ENCODE assay signal across 8 cellular contexts in the genomic region with DNA sequence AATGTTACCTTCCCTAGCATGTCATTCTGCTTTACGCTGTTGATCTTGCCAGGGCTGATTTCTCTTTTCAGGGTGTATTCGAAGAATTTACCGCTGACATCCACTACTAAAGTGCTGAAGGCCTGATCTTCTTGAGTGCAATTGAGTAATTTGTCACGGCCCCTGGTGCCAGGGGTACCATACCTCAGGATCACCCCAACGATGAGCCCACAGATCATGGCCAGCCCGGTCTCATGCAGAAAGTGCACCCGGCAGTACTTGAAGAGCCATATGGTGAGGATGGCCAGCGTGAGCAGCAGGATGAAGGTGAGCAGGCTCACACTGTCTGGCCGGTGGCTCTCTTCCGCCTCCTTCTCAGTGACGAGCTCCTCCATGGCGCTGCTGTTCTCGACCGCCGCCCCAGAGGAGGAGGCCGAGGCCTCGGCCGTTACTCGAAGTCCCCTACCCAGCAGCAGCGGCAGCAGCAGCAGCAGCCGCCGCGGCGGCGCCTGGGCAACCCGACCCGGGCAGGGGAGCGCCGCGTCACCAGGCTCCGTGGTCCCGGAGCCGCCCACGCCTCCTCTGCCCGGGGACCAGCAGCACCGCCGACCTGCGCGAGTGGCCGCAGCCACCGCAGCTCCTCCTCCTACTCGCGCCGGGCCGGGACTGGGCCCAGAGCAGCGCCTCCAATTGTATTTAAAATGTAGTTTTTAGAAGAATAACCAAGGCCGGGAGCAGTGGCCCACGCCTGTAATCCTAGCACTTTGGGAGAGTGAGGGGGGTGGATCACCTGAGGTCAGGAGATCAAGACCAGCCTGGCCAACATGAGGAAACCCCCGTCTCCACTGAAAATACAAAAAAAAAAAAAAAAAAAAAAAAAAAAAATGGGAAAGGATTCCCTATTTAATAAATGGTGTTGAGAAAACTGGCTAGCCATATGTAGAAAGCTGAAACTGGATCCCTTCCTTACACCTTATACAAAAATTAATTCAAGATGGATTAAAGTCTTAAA. TPM values are rescaled to one million over a fixed set of nuclear protein-coding genes. Genes with fewer than 3 reads are reported as not detected.
DNase-seq lines count a peak whose midpoint lies in the region; ATAC-seq and TF ChIP-seq lines count a peak whose summit lies in the region.

No MANE protein-coding gene starts in this region.

- no peaks in the 10 kb centered on the region for H3K9me3 ChIP-seq in WERI-Rb-1 (ENCODE audit: severe bottlenecking)
- H3K9me3 ChIP-seq in mucosa of stomach (ENCODE audit: control insufficient read depth, low read length): no peaks in the 10 kb centered on the region
- H3K9me3 ChIP-seq in tibial nerve: no peaks in the 10 kb centered on the region

- 16 to 21% methylated on average over 27 to 46 of the region's 49 CpGs for WGBS in tibial nerve, 2 donors

- H3K4me3 ChIP-seq in WERI-Rb-1 (ENCODE audit: low read depth, low read length) (peak overlapping the region; percentile 33), epithelial cell of esophagus (ENCODE audit: low read length) (peak overlapping the region; percentile 25), mucosa of stomach (ENCODE audit: low read length) (peak overlapping the region; percentile 56), tibial nerve (peak overlapping the region; percentile 10 to 59 (median 34))

- H3K27me3 ChIP-seq in WERI-Rb-1 (ENCODE audit: insufficient read depth, low read depth, severe bottlenecking) (no peaks in the 10 kb centered on the region), mucosa of stomach (ENCODE audit: control insufficient read depth, insufficient read depth, low read length) (no peaks in the 10 kb centered on the region), tibial nerve (no peaks in the 10 kb centered on the region)

- TF ChIP-seq EP300 in tibial nerve (IDR thresholded peaks at IDR 0.05): no peak

- no peak for TF ChIP-seq CTCF in WERI-Rb-1 (IDR thresholded peaks at IDR 0.05; ENCODE audit: low read depth, low read length)
- no peak for TF ChIP-seq CTCF in epithelial cell of esophagus (IDR thresholded peaks at IDR 0.05; ENCODE audit: insufficient read depth, low read depth, low read length, missing control alignments)
- TF ChIP-seq CTCF in tibial nerve (IDR thresholded peaks at IDR 0.05): no peak

- H3K27ac ChIP-seq in WERI-Rb-1: no peak overlapping the region
- peak overlapping the region in 1 of 4 donors; percentile 62 for H3K27ac ChIP-seq in tibial nerve

- DNase-seq in DMS114 treated with DMSO at 0.1 percent for 48 hours (lab: John Stamatoyannopoulos, UW; ENCODE audit: unreplicated experiment) (peak; percentile 11), WERI-Rb-1 (peak; percentile 44), epithelial cell of esophagus (ENCODE audit: low read depth) (peak; percentile 36), tibial nerve (ENCODE audit: low spot score in 2 of 2) (no peak), ureter (ENCODE audit: low spot score) (no peak)

- TF ChIP-seq POLR2A in tibial nerve (IDR thresholded peaks at IDR 0.05): no peak

- peak overlapping the region; percentile 58 for H3K9ac ChIP-seq in mucosa of stomach (ENCODE audit: low read length)

- ATAC-seq in HG02798 (IDR thresholded peaks at IDR 0.05; ENCODE audit: poor library complexity, unreplicated experiment) (peak; percentile 89), GM18861 (IDR thresholded peaks at IDR 0.05; ENCODE audit: unreplicated experiment) (no peak)

- H3K36me3 ChIP-seq in WERI-Rb-1 (no peaks in the 10 kb centered on the region), mucosa of stomach (ENCODE audit: control insufficient read depth, insufficient read depth, low read length) (no peaks in the 10 kb centered on the region), tibial nerve (no peaks in the 10 kb centered on the region)

- H3K4me1 ChIP-seq in mucosa of stomach (ENCODE audit: control insufficient read depth, insufficient read depth, low read length): peaks cover 5% of the 10 kb centered on the region
- H3K4me1 ChIP-seq in tibial nerve: peaks cover 0 to 13% (median 2%) of the 10 kb centered on the region in 4 donors

RNA-seq across cellular contexts. Expression of gene TMPO, which starts 58.5 kb away (rescaled TPM):
- total RNA-seq in tibial nerve (10 to 100 TPM; 53.9 to 87.7 (median 70.2) TPM), ureter (42.0 TPM)

Comparison
In these comparisons a context has a peak if more than half of its experiments do, and no peak if none do; other contexts are left out.
1. DNase-seq: peak in DMS114 treated with DMSO at 0.1 percent for 48 hours (single experiment), WERI-Rb-1 (single experiment) and epithelial cell of esophagus (single experiment); none in tibial nerve (0 of 2) and ureter (single experiment).
2. Peak in every context shown above with its lines, with median percentiles within 50 percentile points of each other: H3K4me3 ChIP-seq.